30 cellular contexts compared by ENCODE assay signal in genomic region chr1:243959998-243960397, GRCh38.
A peak's percentile ranks its signal among the peaks of the same experiment; 100 is the strongest.
DNase-seq lines count a peak whose midpoint lies in the region; ATAC-seq, FAIRE-seq and TF ChIP-seq lines count a peak whose summit lies in the region.
"Had no signal": no experiment of that assay in that cellular context is flagged by ENCODE, and none has a peak within 500 bp of the region (broad histone marks: within the 10 kb centered on the region; RNA-seq: fewer than 3 reads in every experiment).

No MANE protein-coding gene starts in this region.

- TF ChIP-seq CTCF in D721Med (IDR thresholded peaks at IDR 0.05; ENCODE audit: insufficient read depth, missing control alignments): no peak
- no peak for TF ChIP-seq CTCF in esophagus squamous epithelium (IDR thresholded peaks at IDR 0.05)

- peak; percentile 61 for FAIRE-seq in D721Med (lab: Jason Lieb, UNC)
- FAIRE-seq: A204.1, GM12891, GM19239, HTR-8/SVneo, K562 had no signal

- ATAC-seq in activated CD4-positive, CD25-positive, alpha-beta regulatory T cell treated with anti-CD3 and anti-CD28 coated beads, Interleukin-2, amount 50 U/mL, for 24 hours: no peak
- ATAC-seq in HG03571 (IDR thresholded peaks at IDR 0.05; ENCODE audit: unreplicated experiment): no peak
- ATAC-seq: K562, Panc1, T-cell had no signal

- H3K36me3 ChIP-seq in esophagus squamous epithelium: no peaks in the 10 kb centered on the region
- H3K36me3 ChIP-seq: BLaER1 treated with 17β-estradiol and CSF1 and Interleukin-3, amounts not matched to agents 10 nM and 100 nM had no signal

- no peaks in the 10 kb centered on the region for H3K9me3 ChIP-seq in esophagus squamous epithelium
- H3K9me3 ChIP-seq: BLaER1 treated with 17β-estradiol and CSF1 and Interleukin-3, amounts not matched to agents 10 nM and 100 nM had no signal

- intact Hi-C loops in esophagus squamous epithelium (cut with DNase I): no loop called here

- peaks cover 0 to 5% (median 0%) of the 10 kb centered on the region in 4 donors for H3K27me3 ChIP-seq in esophagus squamous epithelium
- H3K27me3 ChIP-seq: BLaER1 treated with 17β-estradiol and CSF1 and Interleukin-3, amounts not matched to agents 10 nM and 100 nM had no signal

- no peak for TF ChIP-seq POLR2A in esophagus squamous epithelium (IDR thresholded peaks at IDR 0.05)

- H3K27ac ChIP-seq in esophagus squamous epithelium: no peak overlapping the region
- H3K27ac ChIP-seq: BLaER1 treated with 17β-estradiol and CSF1 and Interleukin-3, amounts not matched to agents 10 nM and 100 nM; GM23248; RWPE1 had no signal

- no peaks in the 10 kb centered on the region for H3K4me1 ChIP-seq in esophagus squamous epithelium

- no peak for DNase-seq in D721Med (ENCODE audit: insufficient read length, low spot score)
- DNase-seq in NCI-H446 treated with DMSO at 0.1 percent for 48 hours (lab: John Stamatoyannopoulos, UW): peak; percentile 72
- peak; percentile 34 for DNase-seq in globus pallidus (ENCODE audit: low spot score)
- DNase-seq in putamen (ENCODE audit: low spot score): peak; percentile 17
- DNase-seq in esophagus squamous epithelium (lab: John Stamatoyannopoulos, UW): no peak
- DNase-seq in activated CD4-positive, alpha-beta T cell treated with anti-CD3 and anti-CD28 coated beads, Interleukin-2, amount 50 U/mL, for 4 hours: no peak
- DNase-seq: CD4-positive, alpha-beta T cell; DMS79 treated with DMSO at 0.1 percent for 48 hours; GF-D8; GM23248; H7; Kasumi-1; NCI-H1092 treated with DMSO at 0.1 percent for 48 hours; NCI-H1436 treated with DMSO at 0.1 percent for 48 hours; NCI-H1930; NCI-H226; NCI-H510A treated with DMSO at 0.1 percent for 48 hours; NCI-H82; SHP77; T-cell had no signal

- 45 to 49% methylated on average over 2 of the region's 2 CpGs for WGBS in esophagus squamous epithelium, 2 donors

- H3K4me3 ChIP-seq in esophagus squamous epithelium: no peak overlapping the region
- H3K4me3 ChIP-seq: BLaER1 treated with 17β-estradiol and CSF1 and Interleukin-3, amounts not matched to agents 10 nM and 100 nM; GM23248; K562 had no signal

Comparison
In these comparisons a context has a peak if more than half of its experiments do, and no peak if none do; other contexts are left out.
1. DNase-seq: peak in NCI-H446 treated with DMSO at 0.1 percent for 48 hours (single experiment), globus pallidus (single experiment) and putamen (single experiment); none in D721Med (single experiment), esophagus squamous epithelium (single experiment) and activated CD4-positive, alpha-beta T cell treated with anti-CD3 and anti-CD28 coated beads, Interleukin-2, amount 50 U/mL, for 4 hours (0 of 2).